20 cellular contexts compared by ENCODE assay signal in the genomic region with DNA sequence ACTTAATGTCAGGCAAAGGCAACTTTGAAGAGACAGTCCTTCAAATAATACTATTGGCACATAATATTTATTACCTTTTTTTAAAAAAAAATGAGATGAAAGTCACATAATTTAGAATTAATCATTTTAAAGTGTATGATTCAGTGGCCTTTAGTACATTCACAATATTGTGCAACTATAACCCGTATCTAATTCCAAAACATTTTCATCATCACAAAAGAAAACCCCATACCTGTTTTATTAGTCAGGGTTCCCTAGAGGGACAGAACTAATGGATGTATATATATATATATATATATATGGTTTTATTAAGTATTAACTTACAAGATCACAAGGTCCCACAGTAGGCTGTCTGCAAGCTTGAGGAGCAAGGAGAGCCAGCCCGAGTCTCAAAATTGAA.
"Had no signal": no experiment of that assay in that cellular context is flagged by ENCODE, and none has a peak within 500 bp of the region (broad histone marks: within the 10 kb centered on the region; RNA-seq: fewer than 3 reads in every experiment).

No MANE protein-coding gene starts in this region.

- H3K4me3 Mint-ChIP-seq: activated CD4-positive, alpha-beta memory T cell treated with anti-CD3 and anti-CD28 coated beads for 36 hours; activated CD8-positive, alpha-beta memory T cell treated with anti-CD3 and anti-CD28 coated beads, Interleukin-2, amount 10 ng/mL, durations not matched to agents 7 days and 5 days; activated naive CD8-positive, alpha-beta T cell; central memory CD8-positive, alpha-beta T cell; nephron; T-helper 2 cell treated with Interferon-gamma antibody and Interleukin-4, amounts not matched to agents 5 μg/mL and 100 μg/mL, for 36 hours; WTC11 had no signal

- ATAC-seq: activated CD8-positive, alpha-beta memory T cell treated with anti-CD3 and anti-CD28 coated beads, Interleukin-2, amount 10 ng/mL, durations not matched to agents 7 days and 5 days; left lung; WTC11 had no signal

- H3K4me3 ChIP-seq: esophagus muscularis mucosa, left lung, sigmoid colon, thyroid gland had no signal

- H3K36me3 ChIP-seq: esophagus muscularis mucosa, left lung, sigmoid colon, thyroid gland had no signal

- H3K9me3 ChIP-seq: esophagus muscularis mucosa, left lung, sigmoid colon, thyroid gland had no signal

- H3K27me3 ChIP-seq: esophagus muscularis mucosa, sigmoid colon, thyroid gland had no signal

- H3K27ac Mint-ChIP-seq: activated CD4-positive, alpha-beta memory T cell treated with anti-CD3 and anti-CD28 coated beads for 36 hours; activated CD8-positive, alpha-beta memory T cell treated with anti-CD3 and anti-CD28 coated beads, Interleukin-2, amount 10 ng/mL, durations not matched to agents 7 days and 5 days; activated naive CD8-positive, alpha-beta T cell; nephron; T-helper 2 cell treated with Interferon-gamma antibody and Interleukin-4, amounts not matched to agents 5 μg/mL and 100 μg/mL, for 36 hours; WTC11 had no signal

- H3K36me3 Mint-ChIP-seq: activated CD4-positive, alpha-beta memory T cell treated with anti-CD3 and anti-CD28 coated beads for 36 hours; activated CD8-positive, alpha-beta memory T cell treated with anti-CD3 and anti-CD28 coated beads, Interleukin-2, amount 10 ng/mL, durations not matched to agents 7 days and 5 days; activated naive CD8-positive, alpha-beta T cell; WTC11 had no signal

- DNase-seq: activated CD4-positive, alpha-beta memory T cell treated with anti-CD3 and anti-CD28 coated beads for 36 hours; activated CD4-positive, alpha-beta T cell treated with anti-CD3 and anti-CD28 coated beads for 4 hours; activated CD8-positive, alpha-beta memory T cell treated with anti-CD3 and anti-CD28 coated beads, Interleukin-2, amount 10 ng/mL, durations not matched to agents 7 days and 5 days; amygdala; cortex of kidney; foreskin melanocyte; glutamatergic neuron; left lung; midbrain; posterior cingulate gyrus; sigmoid colon; stimulated activated CD4-positive, alpha-beta T cell treated with anti-CD3 and anti-CD28 coated beads, Interleukin-2, amount 100 ng/mL, for 24 hours; stimulated activated naive CD4-positive, alpha-beta T cell treated with Interleukin-2 at 50 U/mL for 16 hours; thyroid gland had no signal

- H3K27ac ChIP-seq: esophagus muscularis mucosa, left lung, sigmoid colon, thyroid gland had no signal

- H3K4me1 Mint-ChIP-seq: activated CD8-positive, alpha-beta memory T cell treated with anti-CD3 and anti-CD28 coated beads, Interleukin-2, amount 10 ng/mL, durations not matched to agents 7 days and 5 days; central memory CD8-positive, alpha-beta T cell; nephron; WTC11 had no signal

- H3K27me3 Mint-ChIP-seq: activated CD4-positive, alpha-beta memory T cell treated with anti-CD3 and anti-CD28 coated beads for 36 hours; activated CD8-positive, alpha-beta memory T cell treated with anti-CD3 and anti-CD28 coated beads, Interleukin-2, amount 10 ng/mL, durations not matched to agents 7 days and 5 days; activated naive CD8-positive, alpha-beta T cell; central memory CD8-positive, alpha-beta T cell had no signal

- H3K9me3 Mint-ChIP-seq: activated CD4-positive, alpha-beta memory T cell treated with anti-CD3 and anti-CD28 coated beads for 36 hours; central memory CD8-positive, alpha-beta T cell; nephron; T-helper 2 cell treated with Interferon-gamma antibody and Interleukin-4, amounts not matched to agents 5 μg/mL and 100 μg/mL, for 36 hours; WTC11 had no signal

- H3K4me1 ChIP-seq: esophagus muscularis mucosa, left lung, sigmoid colon, thyroid gland had no signal
